ENCODE assay signal across 2 cellular contexts in the genomic region with DNA sequence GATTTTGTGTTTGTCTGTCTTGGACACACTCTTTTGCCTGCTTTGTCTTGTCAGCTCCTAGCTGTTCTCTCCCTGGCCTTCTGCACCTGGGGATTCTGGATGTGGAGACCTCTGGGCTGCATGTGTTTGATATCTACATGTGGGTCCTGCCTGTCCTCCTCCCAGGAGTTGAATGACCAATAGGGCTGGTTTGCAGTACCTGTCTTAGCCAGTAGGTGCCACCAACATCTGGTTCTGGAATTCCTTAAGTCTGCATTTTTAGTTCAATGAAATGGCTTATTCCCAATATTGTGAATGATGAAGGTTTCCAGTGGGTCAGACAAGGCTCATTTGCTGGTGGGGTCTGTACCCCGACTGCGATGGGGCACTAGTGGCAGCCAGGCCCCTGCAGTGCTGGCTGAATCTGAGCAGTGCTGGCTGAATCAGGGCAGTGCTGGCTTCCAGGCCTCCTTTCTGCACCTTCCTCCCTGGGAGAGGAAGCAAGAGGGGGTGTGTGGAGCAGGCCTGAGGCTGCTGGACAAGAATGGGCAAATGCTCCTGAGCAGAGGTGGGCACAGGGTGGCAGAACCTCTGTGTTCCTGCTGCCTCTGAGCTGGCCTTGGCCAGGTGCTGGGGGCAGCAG.
TF ChIP-seq lines count a peak whose summit lies in the region.

No MANE protein-coding gene starts in this region.

TF ChIP-seq in HEK293, 187 proteins besides CTCF, POLR2A, EP300 and RAD21 (continued from another document):
- TF ChIP-seq ZNF114 (tag by site-specific recombination; IDR thresholded peaks at IDR 0.05) (no peak), MEIS1 (CRISPR knock-in tag; IDR thresholded peaks at IDR 0.05; ENCODE audit: borderline replicate concordance) (no peak), ZNF140 (tag by site-specific recombination; IDR thresholded peaks at IDR 0.05) (no peak), KLF8 (tag by site-specific recombination; IDR thresholded peaks at IDR 0.05) (no peak), ZNF837 (tag by site-specific recombination; IDR thresholded peaks at IDR 0.05) (no peak), ZNF660 (tag by site-specific recombination; IDR thresholded peaks at IDR 0.05) (no peak), TRIM28 (IDR thresholded peaks at IDR 0.05; ENCODE audit: borderline replicate concordance, low read length) (peak; percentile 41; the same call in 1 of the 2 replicates), ZNF37A (tag by site-specific recombination; IDR thresholded peaks at IDR 0.05) (no peak), SETDB1 (IDR thresholded peaks at IDR 0.05; ENCODE audit: insufficient read length, low read length) (peak; percentile 64)

TF ChIP-seq in GM12878, 131 proteins besides CTCF, POLR2A, EP300 and RAD21:
- TF ChIP-seq, protein P1, sequence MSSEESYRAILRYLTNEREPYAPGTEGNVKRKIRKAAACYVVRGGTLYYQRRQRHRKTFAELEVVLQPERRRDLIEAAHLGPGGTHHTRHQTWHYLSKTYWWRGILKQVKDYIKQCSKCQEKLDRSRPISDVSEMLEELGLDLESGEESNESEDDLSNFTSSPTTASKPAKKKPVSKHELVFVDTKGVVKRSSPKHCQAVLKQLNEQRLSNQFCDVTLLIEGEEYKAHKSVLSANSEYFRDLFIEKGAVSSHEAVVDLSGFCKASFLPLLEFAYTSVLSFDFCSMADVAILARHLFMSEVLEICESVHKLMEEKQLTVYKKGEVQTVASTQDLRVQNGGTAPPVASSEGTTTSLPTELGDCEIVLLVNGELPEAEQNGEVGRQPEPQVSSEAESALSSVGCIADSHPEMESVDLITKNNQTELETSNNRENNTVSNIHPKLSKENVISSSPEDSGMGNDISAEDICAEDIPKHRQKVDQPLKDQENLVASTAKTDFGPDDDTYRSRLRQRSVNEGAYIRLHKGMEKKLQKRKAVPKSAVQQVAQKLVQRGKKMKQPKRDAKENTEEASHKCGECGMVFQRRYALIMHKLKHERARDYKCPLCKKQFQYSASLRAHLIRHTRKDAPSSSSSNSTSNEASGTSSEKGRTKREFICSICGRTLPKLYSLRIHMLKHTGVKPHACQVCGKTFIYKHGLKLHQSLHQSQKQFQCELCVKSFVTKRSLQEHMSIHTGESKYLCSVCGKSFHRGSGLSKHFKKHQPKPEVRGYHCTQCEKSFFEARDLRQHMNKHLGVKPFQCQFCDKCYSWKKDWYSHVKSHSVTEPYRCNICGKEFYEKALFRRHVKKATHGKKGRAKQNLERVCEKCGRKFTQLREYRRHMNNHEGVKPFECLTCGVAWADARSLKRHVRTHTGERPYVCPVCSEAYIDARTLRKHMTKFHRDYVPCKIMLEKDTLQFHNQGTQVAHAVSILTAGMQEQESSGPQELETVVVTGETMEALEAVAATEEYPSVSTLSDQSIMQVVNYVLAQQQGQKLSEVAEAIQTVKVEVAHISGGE (CRISPR knock-in tag; IDR thresholded peaks at IDR 0.05): no peak
- TF ChIP-seq NFIC (IDR thresholded peaks at IDR 0.05; ENCODE audit: low read depth, low read length) (no peak), KDM1A (IDR thresholded peaks at IDR 0.05; ENCODE audit: borderline replicate concordance) (no peak), TAF1 (IDR thresholded peaks at IDR 0.05; ENCODE audit: borderline replicate concordance, low read depth, low read length) (no peak), KAT2A (conservative IDR thresholded peaks at IDR 0.05; ENCODE audit: control insufficient read depth, low read depth, low read length) (no peak), EGR1 (IDR thresholded peaks at IDR 0.05; ENCODE audit: borderline replicate concordance in 1 of 2, low read depth in 2 of 2, low read length in 2 of 2) (no peak), HDAC6 (IDR thresholded peaks at IDR 0.05; ENCODE audit: unreplicated experiment) (no peak), CBX3 (IDR thresholded peaks at IDR 0.05; ENCODE audit: borderline replicate concordance, low read depth) (no peak), ATF7 (IDR thresholded peaks at IDR 0.05; ENCODE audit: low read depth) (no peak), CBFB (IDR thresholded peaks at IDR 0.05; ENCODE audit: low read depth) (no peak), SRF (IDR thresholded peaks at IDR 0.05; ENCODE audit: low read depth in 2 of 2, low read length in 2 of 2) (no peak), SUPT20H (IDR thresholded peaks at IDR 0.05; ENCODE audit: borderline replicate concordance, control insufficient read depth, low read depth, low read length) (no peak), SREBF1 (IDR thresholded peaks at IDR 0.05; ENCODE audit: low read length) (no peak), HDGF (IDR thresholded peaks at IDR 0.05) (no peak), BRCA1 (IDR thresholded peaks at IDR 0.05; ENCODE audit: low read depth, low read length) (no peak)
- TF ChIP-seq, protein P2, sequence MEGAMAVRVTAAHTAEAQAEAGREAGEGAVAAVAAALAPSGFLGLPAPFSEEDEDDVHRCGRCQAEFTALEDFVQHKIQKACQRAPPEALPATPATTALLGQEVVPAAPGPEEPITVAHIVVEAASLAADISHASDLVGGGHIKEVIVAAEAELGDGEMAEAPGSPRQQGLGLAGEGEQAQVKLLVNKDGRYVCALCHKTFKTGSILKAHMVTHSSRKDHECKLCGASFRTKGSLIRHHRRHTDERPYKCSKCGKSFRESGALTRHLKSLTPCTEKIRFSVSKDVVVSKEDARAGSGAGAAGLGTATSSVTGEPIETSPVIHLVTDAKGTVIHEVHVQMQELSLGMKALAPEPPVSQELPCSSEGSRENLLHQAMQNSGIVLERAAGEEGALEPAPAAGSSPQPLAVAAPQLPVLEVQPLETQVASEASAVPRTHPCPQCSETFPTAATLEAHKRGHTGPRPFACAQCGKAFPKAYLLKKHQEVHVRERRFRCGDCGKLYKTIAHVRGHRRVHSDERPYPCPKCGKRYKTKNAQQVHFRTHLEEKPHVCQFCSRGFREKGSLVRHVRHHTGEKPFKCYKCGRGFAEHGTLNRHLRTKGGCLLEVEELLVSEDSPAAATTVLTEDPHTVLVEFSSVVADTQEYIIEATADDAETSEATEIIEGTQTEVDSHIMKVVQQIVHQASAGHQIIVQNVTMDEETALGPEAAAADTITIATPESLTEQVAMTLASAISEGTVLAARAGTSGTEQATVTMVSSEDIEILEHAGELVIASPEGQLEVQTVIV (IDR thresholded peaks at IDR 0.05; ENCODE audit: borderline replicate concordance, partially characterized antibody): no peak
- TF ChIP-seq, protein P3, sequence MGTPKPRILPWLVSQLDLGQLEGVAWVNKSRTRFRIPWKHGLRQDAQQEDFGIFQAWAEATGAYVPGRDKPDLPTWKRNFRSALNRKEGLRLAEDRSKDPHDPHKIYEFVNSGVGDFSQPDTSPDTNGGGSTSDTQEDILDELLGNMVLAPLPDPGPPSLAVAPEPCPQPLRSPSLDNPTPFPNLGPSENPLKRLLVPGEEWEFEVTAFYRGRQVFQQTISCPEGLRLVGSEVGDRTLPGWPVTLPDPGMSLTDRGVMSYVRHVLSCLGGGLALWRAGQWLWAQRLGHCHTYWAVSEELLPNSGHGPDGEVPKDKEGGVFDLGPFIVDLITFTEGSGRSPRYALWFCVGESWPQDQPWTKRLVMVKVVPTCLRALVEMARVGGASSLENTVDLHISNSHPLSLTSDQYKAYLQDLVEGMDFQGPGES (IDR thresholded peaks at IDR 0.05): no peak
- TF ChIP-seq, protein P4, sequence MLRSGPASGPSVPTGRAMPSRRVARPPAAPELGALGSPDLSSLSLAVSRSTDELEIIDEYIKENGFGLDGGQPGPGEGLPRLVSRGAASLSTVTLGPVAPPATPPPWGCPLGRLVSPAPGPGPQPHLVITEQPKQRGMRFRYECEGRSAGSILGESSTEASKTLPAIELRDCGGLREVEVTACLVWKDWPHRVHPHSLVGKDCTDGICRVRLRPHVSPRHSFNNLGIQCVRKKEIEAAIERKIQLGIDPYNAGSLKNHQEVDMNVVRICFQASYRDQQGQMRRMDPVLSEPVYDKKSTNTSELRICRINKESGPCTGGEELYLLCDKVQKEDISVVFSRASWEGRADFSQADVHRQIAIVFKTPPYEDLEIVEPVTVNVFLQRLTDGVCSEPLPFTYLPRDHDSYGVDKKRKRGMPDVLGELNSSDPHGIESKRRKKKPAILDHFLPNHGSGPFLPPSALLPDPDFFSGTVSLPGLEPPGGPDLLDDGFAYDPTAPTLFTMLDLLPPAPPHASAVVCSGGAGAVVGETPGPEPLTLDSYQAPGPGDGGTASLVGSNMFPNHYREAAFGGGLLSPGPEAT (IDR thresholded peaks at IDR 0.05; ENCODE audit: low read depth): no peak
